Comparison of ENCODE assay signal across 17 cellular contexts in the genomic region with DNA sequence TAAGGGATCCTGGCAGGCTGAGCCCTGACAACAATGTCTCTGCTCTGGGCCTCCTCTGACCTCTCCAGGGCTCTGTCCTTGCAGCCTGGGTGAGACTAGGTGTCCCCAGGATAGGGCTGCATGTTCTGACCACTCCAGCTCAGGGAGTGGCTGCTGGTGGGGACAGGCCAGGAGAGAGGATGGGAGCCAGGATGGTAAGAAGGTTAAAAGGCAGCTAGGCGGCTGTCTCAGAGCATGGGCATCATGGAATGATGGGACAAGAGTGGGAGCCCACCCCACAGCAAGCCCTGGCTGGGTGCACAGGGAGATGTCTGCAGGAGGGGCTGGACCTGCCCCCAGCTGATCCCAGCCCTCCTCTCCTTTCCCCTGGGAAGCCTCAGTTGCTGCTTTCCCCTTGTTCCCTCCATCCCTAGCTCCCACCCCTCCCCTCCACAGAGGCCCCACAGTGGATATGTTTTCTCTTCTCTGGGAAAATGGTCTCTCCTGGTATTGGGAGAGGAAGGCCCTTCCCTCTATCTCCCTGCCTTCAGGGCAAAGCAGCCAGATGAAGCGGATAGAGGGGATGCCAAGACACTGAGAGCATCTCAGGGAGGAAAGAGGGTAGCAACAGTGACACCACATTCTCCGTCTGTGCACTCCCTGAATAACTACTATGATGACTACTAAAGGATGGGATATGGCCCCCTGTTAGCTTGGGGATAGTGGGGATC.
A peak's percentile ranks its signal among the peaks of the same experiment; 100 is the strongest.
DNase-seq lines count a peak whose midpoint lies in the region; ATAC-seq and FAIRE-seq lines count a peak whose summit lies in the region.
"Had no signal": no experiment of that assay in that cellular context is flagged by ENCODE, and none has a peak within 500 bp of the region (broad histone marks: within the 10 kb centered on the region; RNA-seq: fewer than 3 reads in every experiment).

No MANE protein-coding gene starts in this region.

- no peak overlapping the region for H4K8ac ChIP-seq in neuronal stem cell (ENCODE audit: low read depth, low read length)

- peak overlapping the region; percentile 5 for H3K4ac ChIP-seq in neuronal stem cell (ENCODE audit: low read length)

- FAIRE-seq in urothelium cell line (lab: Jason Lieb, UNC) = peak; percentile 87
- FAIRE-seq: A204.1, HepG2 had no signal

- no peaks in the 10 kb centered on the region for H3K79me1 ChIP-seq in neuronal stem cell (ENCODE audit: low read depth, low read length)

- peak overlapping the region; percentile 59 for H4K91ac ChIP-seq in neuronal stem cell (ENCODE audit: low read depth, low read length, poor library complexity)

- peak; percentile 31 for DNase-seq in activated effector memory CD4-positive, alpha-beta T cell treated with anti-CD3 and anti-CD28 coated beads, Interleukin-2, amount 50 U/mL, for 16 hours
- no peak for DNase-seq in activated effector memory CD4-positive, alpha-beta T cell treated with Interleukin-2 at 50 U/mL for 16 hours
- peak; percentile 18 for DNase-seq in adipocyte (ENCODE audit: low read depth)
- no peak for DNase-seq in neuronal stem cell (ENCODE audit: low spot score)
- no peak for DNase-seq in urothelium cell line (ENCODE audit: low spot score)
- no peak for DNase-seq in left ventricle myocardium superior
- DNase-seq in SW 1271 (lab: John Stamatoyannopoulos, UW) = no peak
- DNase-seq: CD4-positive, CD25-positive, alpha-beta regulatory T cell; DMS79 treated with DMSO at 0.1 percent for 48 hours; NCI-H1105 treated with DMSO at 0.1 percent for 48 hours; NCI-H187 treated with DMSO at 0.1 percent for 48 hours; NCI-H82; Peyer's patch; SHP77 treated with DMSO at 0.1 percent for 48 hours had no signal

- no peak overlapping the region for H3K23ac ChIP-seq in neuronal stem cell (ENCODE audit: low read depth, low read length, poor library complexity)

- no peaks in the 10 kb centered on the region for H3K9me3 ChIP-seq in adipocyte (ENCODE audit: control insufficient read depth, low read length)
- H3K9me3 ChIP-seq in neuronal stem cell (replicated peaks in 1 of 2; ENCODE audit: control insufficient read depth in 2 of 2, insufficient read depth in 1 of 2, low read depth in 1 of 2, low read length in 2 of 2) = no peaks in the 10 kb centered on the region
- H3K9me3 ChIP-seq: Peyer's patch had no signal

- no peak overlapping the region for H2BK15ac ChIP-seq in neuronal stem cell (ENCODE audit: low read length)

- peak overlapping the region; percentile 57 for H2AK5ac ChIP-seq in neuronal stem cell (ENCODE audit: low read depth, low read length)

- H3K4me1 ChIP-seq in adipocyte (ENCODE audit: control insufficient read depth, insufficient read depth, low read length) (peaks cover 9% of the 10 kb centered on the region), neuronal stem cell (ENCODE audit: control insufficient read depth in 2 of 2, insufficient read depth in 1 of 2, low read depth in 1 of 2, low read length in 2 of 2) (no peaks in the 10 kb centered on the region)

- peak overlapping the region; percentile 44 for H3K18ac ChIP-seq in neuronal stem cell (ENCODE audit: low read length)

- H3K4me3 ChIP-seq in adipocyte (ENCODE audit: low read length) = no peak overlapping the region
- no peak overlapping the region for H3K4me3 ChIP-seq in neuronal stem cell (ENCODE audit: low read length in 2 of 2)
- H3K4me3 ChIP-seq: Peyer's patch had no signal

- H3K9ac ChIP-seq in adipocyte (ENCODE audit: low read length) (no peak overlapping the region), neuronal stem cell (ENCODE audit: low read depth, low read length, poor library complexity) (no peak overlapping the region)

- H3K36me3 ChIP-seq in adipocyte (ENCODE audit: control insufficient read depth, insufficient read depth, low read length, severe bottlenecking) = no peaks in the 10 kb centered on the region
- H3K36me3 ChIP-seq in neuronal stem cell (replicated peaks in 1 of 2; ENCODE audit: control insufficient read depth in 2 of 2, insufficient read depth in 2 of 2, low read length in 2 of 2) = no peaks in the 10 kb centered on the region
- H3K36me3 ChIP-seq: Peyer's patch had no signal

- no peak overlapping the region for H2AFZ ChIP-seq in neuronal stem cell (ENCODE audit: low read length)

- no peak overlapping the region for H2BK120ac ChIP-seq in neuronal stem cell (ENCODE audit: low read depth, low read length)

- no peak overlapping the region for H3K27ac ChIP-seq in neuronal stem cell (replicated peaks; ENCODE audit: low read length)
- H3K27ac ChIP-seq: Peyer's patch had no signal

- H2BK12ac ChIP-seq in neuronal stem cell (ENCODE audit: low read length) = no peak overlapping the region

- intact Hi-C loops in left ventricle myocardium superior (cut with micrococcal nuclease) = no loop called here

- no peak overlapping the region for H3K14ac ChIP-seq in neuronal stem cell (ENCODE audit: low read length)

- no peak overlapping the region for H2BK5ac ChIP-seq in neuronal stem cell (ENCODE audit: low read length)

- no CpG with 5 or more reads among the region's 3 CpGs for WGBS in neuronal stem cell (ENCODE audit: extremely low coverage in 2 of 2, insufficient read length in 2 of 2, insufficient replicate concordance in 1 of 2), 2 donors

- ATAC-seq in left ventricle myocardium superior (no peak), GM21390 (IDR thresholded peaks at IDR 0.05; ENCODE audit: unreplicated experiment) (no peak)
- ATAC-seq: HepG2 had no signal

- no peak overlapping the region for H3K4me2 ChIP-seq in neuronal stem cell (ENCODE audit: insufficient read depth, low read length, poor library complexity, severe bottlenecking)

- peaks cover 4% of the 10 kb centered on the region for H3K27me3 ChIP-seq in adipocyte (replicated peaks; ENCODE audit: control insufficient read depth, insufficient read depth, low read length)
- no peaks in the 10 kb centered on the region for H3K27me3 ChIP-seq in neuronal stem cell (ENCODE audit: control insufficient read depth in 3 of 3, insufficient read depth in 3 of 3, low read depth in 1 of 3, low read length in 3 of 3)
- H3K27me3 ChIP-seq: Peyer's patch had no signal

Comparison
In these comparisons a context has a peak if more than half of its experiments do, and no peak if none do; other contexts are left out.
1. DNase-seq: peak in activated effector memory CD4-positive, alpha-beta T cell treated with anti-CD3 and anti-CD28 coated beads, Interleukin-2, amount 50 U/mL, for 16 hours (single experiment) and adipocyte (single experiment); none in activated effector memory CD4-positive, alpha-beta T cell treated with Interleukin-2 at 50 U/mL for 16 hours (single experiment), neuronal stem cell (single experiment), urothelium cell line (single experiment), left ventricle myocardium superior (single experiment) and SW 1271 (0 of 2).